8 cellular contexts compared by ENCODE assay signal in the genomic region with DNA sequence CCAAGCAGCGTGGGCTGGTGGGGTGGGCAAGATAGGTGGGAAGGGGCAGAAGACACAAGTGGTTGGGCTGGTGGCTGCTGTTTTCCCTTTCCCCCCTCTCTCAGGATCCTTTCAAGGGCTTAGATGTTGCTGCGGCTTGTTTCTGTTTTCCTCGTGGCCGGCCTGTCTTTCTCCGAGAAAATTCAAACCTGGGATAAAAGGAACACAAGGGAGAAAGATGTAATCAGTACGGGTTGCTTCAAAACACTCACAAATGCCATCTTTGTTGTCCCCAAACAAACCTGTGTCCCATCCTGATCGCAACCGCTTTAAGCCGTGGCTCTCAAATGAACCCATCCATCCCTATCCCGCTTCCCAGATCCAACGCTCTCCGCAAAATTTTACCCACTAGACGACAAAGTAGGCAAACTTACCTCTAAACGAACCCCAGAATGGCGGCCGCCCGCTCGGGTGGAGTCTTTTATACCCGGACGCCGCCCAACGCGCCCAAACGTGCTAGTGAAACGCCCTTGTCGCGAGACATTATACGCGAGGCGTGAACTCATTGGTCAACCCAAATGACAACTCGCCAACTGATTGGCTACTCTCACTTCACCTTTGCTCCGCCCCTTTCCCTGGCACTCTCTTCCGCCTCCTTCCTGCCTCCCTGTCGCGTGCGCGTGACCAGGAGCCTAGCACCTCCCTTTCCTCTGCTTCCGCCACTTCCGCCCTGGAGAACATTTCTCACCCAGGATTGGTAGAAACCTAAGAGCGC. TPM values are rescaled to one million over a fixed set of nuclear protein-coding genes. Genes with fewer than 3 reads are reported as not detected.
DNase-seq lines count a peak whose midpoint lies in the region; ATAC-seq lines count a peak whose summit lies in the region.

PPP1R10 (minus strand) TSS at position 433 of the 754 bp plus-strand sequence. CDS start 7,299 bp downstream, outside the sequence.

- ATAC-seq in GM19372 (IDR thresholded peaks at IDR 0.05; ENCODE audit: low read depth, unreplicated experiment) (peak; percentile 78), HG03558 (IDR thresholded peaks at IDR 0.05; ENCODE audit: extremely low read depth, unreplicated experiment) (peak; percentile 46), left lobe of liver (peak; percentile 88)

- DNase-seq in C1 segment of cervical spinal cord (lab: John Stamatoyannopoulos, UW) (peak; percentile 89 to 100 (median 98)), NCI-H748 treated with DMSO at 0.1 percent for 48 hours (lab: John Stamatoyannopoulos, UW) (peak; percentile 100), dedifferentiated amniotic fluid mesenchymal stem cell (ENCODE audit: extremely low spot score) (peak; percentile 100), left lobe of liver (ENCODE audit: low spot score) (peak; percentile 99)
- peak; percentile 94 to 99 for DNase-seq in activated CD4-positive, alpha-beta T cell treated with anti-CD3 and anti-CD28 coated beads, Interleukin-2, amount 50 U/mL, for 24 hours (ENCODE audit: low read depth in 1 of 2, low spot score in 1 of 2)
- DNase-seq in stimulated activated CD4-positive, alpha-beta T cell treated with anti-CD3 and anti-CD28 coated beads, Interleukin-2, amount 100 ng/mL, for 4 hours (ENCODE audit: low read depth): peak; percentile 99

RNA-seq across cellular contexts. Expression of gene PPP1R10, which starts in this region (rescaled TPM):
- 49.8 TPM for total RNA-seq in left lobe of liver

Comparison
In these comparisons a context has a peak if more than half of its experiments do, and no peak if none do; other contexts are left out.
1. Peak in every context shown above with its lines: DNase-seq and ATAC-seq.